1 cellular context compared by ENCODE assay signal in the genomic region with DNA sequence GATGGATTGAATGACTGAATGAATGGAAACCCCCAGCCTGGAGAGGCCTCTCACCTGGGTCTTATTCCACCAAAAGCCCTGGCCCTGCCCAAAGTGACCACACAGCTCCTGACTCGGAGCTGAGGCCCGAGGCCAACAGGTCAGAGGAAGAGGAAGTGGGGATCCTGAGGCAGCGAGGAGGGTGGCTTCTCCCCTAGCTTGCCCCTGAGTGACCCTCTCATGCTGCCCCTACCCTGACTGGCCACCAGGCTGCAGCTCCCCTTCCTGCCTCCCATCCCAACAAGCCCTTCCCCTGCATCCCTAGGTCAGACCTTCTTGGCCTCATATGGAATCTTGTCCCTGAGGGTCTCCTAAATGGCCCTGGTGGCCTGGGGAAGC.
TF ChIP-seq lines count a peak whose summit lies in the region.

No MANE protein-coding gene starts in this region.

TF ChIP-seq in H1, 55 proteins besides CTCF, POLR2A, EP300 and RAD21:
- no peak for TF ChIP-seq RBBP5 (IDR thresholded peaks at IDR 0.05; ENCODE audit: borderline replicate concordance, low read depth, low read length)
- no peak for TF ChIP-seq JUND (IDR thresholded peaks at IDR 0.05; ENCODE audit: low read length)
- no peak for TF ChIP-seq GABPA (IDR thresholded peaks at IDR 0.05; ENCODE audit: borderline replicate concordance, insufficient read depth, low read length)
- TF ChIP-seq, protein P1, sequence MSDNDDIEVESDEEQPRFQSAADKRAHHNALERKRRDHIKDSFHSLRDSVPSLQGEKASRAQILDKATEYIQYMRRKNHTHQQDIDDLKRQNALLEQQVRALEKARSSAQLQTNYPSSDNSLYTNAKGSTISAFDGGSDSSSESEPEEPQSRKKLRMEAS (IDR thresholded peaks at IDR 0.05) = no peak
- TF ChIP-seq CBX8 (IDR thresholded peaks at IDR 0.05; ENCODE audit: borderline replicate concordance, low read depth, low read length) = no peak
- no peak for TF ChIP-seq CBX5 (IDR thresholded peaks at IDR 0.05; ENCODE audit: low read depth, low read length)
- TF ChIP-seq ASH2L (IDR thresholded peaks at IDR 0.05; ENCODE audit: low read length) = no peak
- TF ChIP-seq CREB1 (IDR thresholded peaks at IDR 0.05) = no peak
- no peak for TF ChIP-seq GTF2F1 (IDR thresholded peaks at IDR 0.05; ENCODE audit: borderline replicate concordance, low read depth, low read length)
- TF ChIP-seq, protein P2, sequence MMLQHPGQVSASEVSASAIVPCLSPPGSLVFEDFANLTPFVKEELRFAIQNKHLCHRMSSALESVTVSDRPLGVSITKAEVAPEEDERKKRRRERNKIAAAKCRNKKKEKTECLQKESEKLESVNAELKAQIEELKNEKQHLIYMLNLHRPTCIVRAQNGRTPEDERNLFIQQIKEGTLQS (IDR thresholded peaks at IDR 0.05; ENCODE audit: insufficient read depth, low read depth, low read length) = no peak
- no peak for TF ChIP-seq HDAC2 (IDR thresholded peaks at IDR 0.05; ENCODE audit: borderline replicate concordance in 1 of 2, low read depth in 2 of 2, low read length in 2 of 2)
- TF ChIP-seq, protein P3, sequence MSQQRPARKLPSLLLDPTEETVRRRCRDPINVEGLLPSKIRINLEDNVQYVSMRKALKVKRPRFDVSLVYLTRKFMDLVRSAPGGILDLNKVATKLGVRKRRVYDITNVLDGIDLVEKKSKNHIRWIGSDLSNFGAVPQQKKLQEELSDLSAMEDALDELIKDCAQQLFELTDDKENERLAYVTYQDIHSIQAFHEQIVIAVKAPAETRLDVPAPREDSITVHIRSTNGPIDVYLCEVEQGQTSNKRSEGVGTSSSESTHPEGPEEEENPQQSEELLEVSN (IDR thresholded peaks at IDR 0.05) = no peak
